Comparison of ENCODE assay signal across 17 cellular contexts in the genomic region with DNA sequence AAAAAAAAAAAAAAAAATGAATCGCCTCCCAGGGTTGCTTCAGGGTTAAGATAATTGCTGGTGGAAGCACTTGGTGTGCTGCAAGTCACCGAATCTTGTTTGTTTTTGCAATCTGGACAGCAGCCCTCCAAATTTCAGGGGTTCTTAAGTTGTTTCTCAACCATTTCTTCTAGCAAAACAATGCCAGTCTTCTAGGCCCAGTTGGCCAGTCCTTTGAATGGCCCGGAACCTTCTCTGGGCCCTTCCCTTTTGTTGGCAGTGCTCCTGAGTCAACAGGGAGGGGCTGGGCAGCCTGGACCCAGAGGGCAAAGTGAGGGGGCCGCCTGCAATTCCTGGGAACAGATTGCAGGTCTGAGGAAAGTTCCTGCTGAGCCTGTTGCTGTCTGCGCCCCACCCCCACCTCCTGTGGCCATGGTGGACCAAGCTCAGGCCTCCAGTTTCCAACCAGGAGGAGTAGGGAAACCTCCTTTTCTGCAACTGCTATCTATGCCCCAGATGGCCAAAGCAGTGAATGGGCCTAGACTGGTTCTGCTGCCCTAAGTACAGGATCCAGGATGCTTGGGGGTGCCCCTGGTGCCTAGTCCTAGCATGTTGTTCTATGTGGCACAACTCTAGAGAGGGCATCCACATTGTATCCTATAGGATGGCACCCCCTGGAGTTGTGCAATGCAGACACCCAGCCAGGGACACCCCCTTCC. TPM values are rescaled to one million over a fixed set of nuclear protein-coding genes. Genes with fewer than 3 reads are reported as not detected.
DNase-seq lines count a peak whose midpoint lies in the region; ATAC-seq and TF ChIP-seq lines count a peak whose summit lies in the region.
"Had no signal": no experiment of that assay in that cellular context is flagged by ENCODE, and none has a peak within 500 bp of the region (broad histone marks: within the 10 kb centered on the region; RNA-seq: fewer than 3 reads in every experiment).

No MANE protein-coding gene starts in this region.

- no peak overlapping the region for H3K4me3 ChIP-seq in KMS-11 (IDR thresholded peaks at IDR 0.05; ENCODE audit: insufficient read depth, low read depth, low read length)
- no peak overlapping the region for H3K4me3 ChIP-seq in coronary artery
- no peak overlapping the region for H3K4me3 ChIP-seq in lung
- H3K4me3 ChIP-seq in testis: no peak overlapping the region
- H3K4me3 ChIP-seq: K562 had no signal

- H3K27me3 ChIP-seq in KMS-11 (ENCODE audit: insufficient read depth, low read depth) (peaks cover 2% of the 10 kb centered on the region; the same call in 1 of the 2 replicates), lung (ENCODE audit: control insufficient read depth, insufficient read depth) (no peaks in the 10 kb centered on the region), testis (no peaks in the 10 kb centered on the region)

- H4K20me1 ChIP-seq in KMS-11 (ENCODE audit: insufficient read depth): no peaks in the 10 kb centered on the region

- H3K4me2 ChIP-seq in KMS-11: peak overlapping the region; percentile 96
- H3K4me2 ChIP-seq: SK-N-SH had no signal

- intact Hi-C loops in testis (cut with DNase I; ENCODE audit: low total_unique reads) (no loop called here), posterior vena cava (cut with DNase I) (no loop called here)

- H3K4me1 ChIP-seq in KMS-11 (ENCODE audit: low read depth, poor library complexity, severe bottlenecking) (peaks cover 63% of the 10 kb centered on the region), lung (ENCODE audit: control insufficient read depth in 2 of 2, insufficient read depth in 2 of 2, low read length in 2 of 2) (peaks cover 3 to 5% of the 10 kb centered on the region in 2 donors), testis (peaks cover 65% of the 10 kb centered on the region)

- ATAC-seq in lung (ENCODE audit: insufficient read depth, low FRiP score): peak; percentile 10
- ATAC-seq: K562 had no signal

- no peak for TF ChIP-seq POLR2A in testis (IDR thresholded peaks at IDR 0.05)

- peak overlapping the region; percentile 17; the same call in 1 of the 2 replicates for H2AFZ ChIP-seq in KMS-11 (ENCODE audit: low read depth)

- H3K36me3 ChIP-seq in KMS-11 (ENCODE audit: insufficient read depth): no peaks in the 10 kb centered on the region
- no peaks in the 10 kb centered on the region for H3K36me3 ChIP-seq in lung (ENCODE audit: control insufficient read depth in 2 of 2, insufficient read depth in 2 of 2, low read length in 2 of 2)
- H3K36me3 ChIP-seq in testis (ENCODE audit: low read depth, missing control alignments): no peaks in the 10 kb centered on the region

- H3K79me2 ChIP-seq in KMS-11 (ENCODE audit: insufficient read depth, low read depth): no peaks in the 10 kb centered on the region

- 64 to 65% methylated on average over 5 of the region's 5 CpGs for WGBS in lung, 2 donors
- 55 to 62% methylated on average over 5 of the region's 5 CpGs for WGBS in testis, 2 donors

- H3K9me3 ChIP-seq in lung (ENCODE audit: control insufficient read depth in 2 of 2, insufficient read depth in 1 of 2, low read length in 1 of 2) (no peaks in the 10 kb centered on the region), testis (no peaks in the 10 kb centered on the region)
- H3K9me3 ChIP-seq: SK-N-SH had no signal

- peak overlapping the region; percentile 71; the same call in 1 of the 2 replicates for H3K9ac ChIP-seq in KMS-11
- H3K9ac ChIP-seq: SK-N-SH had no signal

- no peak for TF ChIP-seq CTCF in KMS-11 (conservative IDR thresholded peaks at IDR 0.05; ENCODE audit: low read depth, low read length)
- no peak for TF ChIP-seq CTCF in coronary artery (IDR thresholded peaks at IDR 0.05)
- no peak for TF ChIP-seq CTCF in lung (IDR thresholded peaks at IDR 0.05; ENCODE audit: control extremely low read depth, extremely low read depth)
- TF ChIP-seq CTCF in testis (IDR thresholded peaks at IDR 0.05): no peak

- peak overlapping the region; percentile 93; the same call in 1 of the 2 replicates for H3K27ac ChIP-seq in KMS-11
- H3K27ac ChIP-seq in coronary artery: peak overlapping the region; percentile 39 to 49
- no peak overlapping the region for H3K27ac ChIP-seq in lung (ENCODE audit: low read depth in 1 of 2, low read length in 1 of 2)
- peak overlapping the region; percentile 18 to 47 for H3K27ac ChIP-seq in testis

- DNase-seq in coronary artery (ENCODE audit: low spot score) (peak; percentile 82), lung (ENCODE audit: low spot score) (peak; percentile 57), testis (peak; percentile 56), NK-92 (lab: John Stamatoyannopoulos, UW; ENCODE audit: unreplicated experiment) (no peak), posterior vena cava (ENCODE audit: low spot score) (no peak), glomerular visceral epithelial cell (ENCODE audit: extremely low spot score) (no peak), NCI-H1694 (lab: John Stamatoyannopoulos, UW) (no peak)
- DNase-seq: activated CD4-positive, CD25-positive, alpha-beta regulatory T cell; activated T-cell treated with anti-CD3 and anti-CD28 coated beads for 4 hours; amniotic stem cell; CD4-positive, CD25-positive, alpha-beta regulatory T cell; effector CD4-positive, alpha-beta T cell; NCI-H1930; SK-N-SH; stimulated activated CD4-positive, alpha-beta T cell treated with anti-CD3 and anti-CD28 coated beads, Interleukin-2, amount 100 ng/mL, for 24 hours had no signal

RNA-seq across cellular contexts. Expression of gene PDCD4, which starts 31.4 kb away (rescaled TPM):
- 100 to 1,000 TPM in 1 of 2 donors, 10 to 100 TPM in 1; 35.6 to 186 TPM for total RNA-seq in lung
- 10 to 100 TPM; 26.7 to 31.4 TPM for polyA plus RNA-seq in lung
- 10 to 100 TPM; 64.0 to 71.1 TPM for total RNA-seq in testis
- 124 TPM for polyA plus RNA-seq in testis (ENCODE audit: insufficient read depth, low read depth, low replicate concordance)
- 10 to 100 TPM; 54.9 to 55.0 TPM for total RNA-seq in posterior vena cava

Comparison
In these comparisons a context has a peak if more than half of its experiments do, and no peak if none do; other contexts are left out.
1. H3K27ac ChIP-seq: peak in KMS-11 (single experiment), coronary artery (2 of 2) and testis (2 of 2); none in lung (0 of 2).
2. DNase-seq: peak in coronary artery (single experiment), lung (single experiment) and testis (single experiment); none in NK-92 (single experiment), posterior vena cava (single experiment), glomerular visceral epithelial cell (single experiment) and NCI-H1694 (single experiment).